8 cellular contexts compared by ENCODE assay signal in genomic region chr3:195951443-195952177, GRCh38. TPM values are rescaled to one million over a fixed set of nuclear protein-coding genes. Genes with fewer than 3 reads are reported as not detected.
DNase-seq lines count a peak whose midpoint lies in the region; ATAC-seq, FAIRE-seq and TF ChIP-seq lines count a peak whose summit lies in the region.
"Not testable (repeated sequence)": the region's sequence is repeated elsewhere in the genome, so short reads cannot be mapped to it uniquely, and the experiment has no call there.

No MANE protein-coding gene starts in this region.

- CTCF ChIA-PET in CD8-positive, alpha-beta memory T cell (lab: Charles Lee), result interaction anchor here (1.0 kb wide), 1 partner anchor 43 kb away, joined by 3 read pairs; the partner anchor contains the start of gene TNK2
- CTCF ChIA-PET in K562 (lab: Yijun Ruan, JAX; ENCODE audit: low intra/inter-chr PET ratio), result not testable (repeated sequence)

- H3K9me1 ChIP-seq in K562 (ENCODE audit: control insufficient read depth, insufficient read depth, low read length), result not testable (repeated sequence)

- H3K79me2 ChIP-seq in K562 (ENCODE audit: control insufficient read depth, insufficient read depth, low read length), result peaks cover 22% of the 10 kb centered on the region
- H3K79me2 ChIP-seq in osteoblast (ENCODE audit: insufficient read depth, low read length), result not testable (repeated sequence)

- H4K20me1 ChIP-seq in K562 (replicated peaks; ENCODE audit: control insufficient read depth, insufficient read depth, low read length); osteoblast (ENCODE audit: insufficient read depth, low read length): not testable (repeated sequence)

- not testable (repeated sequence) for TF ChIP-seq POLR2A in K562 (conservative IDR thresholded peaks at IDR 0.05)

- POLR2A ChIA-PET in CD8-positive, alpha-beta memory T cell (lab: Charles Lee); K562 (lab: Yijun Ruan, JAX): not testable (repeated sequence)

- TF ChIP-seq CTCF in K562 (IDR thresholded peaks at IDR 0.05 in 2 of 3, conservative IDR thresholded peaks at IDR 0.05 in 1 of 3; ENCODE audit: insufficient read depth in 2 of 3, low read depth in 1 of 3, low read length in 3 of 3); osteoblast (IDR thresholded peaks at IDR 0.05; ENCODE audit: extremely low read depth, low read depth, low read length): not testable (repeated sequence)

- not testable (repeated sequence) for H3K4me3 ChIP-seq in CD8-positive, alpha-beta memory T cell (ENCODE audit: low read length); K562; osteoblast (ENCODE audit: insufficient read depth, low read length)

- not testable (repeated sequence) for H3K9me3 ChIP-seq in CD8-positive, alpha-beta memory T cell (ENCODE audit: low read length); K562 (replicated peaks; ENCODE audit: control insufficient read depth, insufficient read depth, low read depth, low read length); osteoblast (ENCODE audit: low read depth, low read length)

- not testable (repeated sequence) for DNase-seq in CD8-positive, alpha-beta memory T cell; T-helper 2 cell treated with Interferon-gamma antibody and Interleukin-4, amounts not matched to agents 5 μg/mL and 100 μg/mL, for 36 hours (ENCODE audit: low spot score); activated T-cell treated with anti-CD3 and anti-CD28 coated beads, Interleukin-2, amount 50 U/mL, for 24 hours; K562 (ENCODE audit: extremely low read depth in 1 of 4, low spot score in 3 of 4); stimulated activated naive CD8-positive, alpha-beta T cell treated with anti-CD3 and anti-CD28 coated beads, Interleukin-15, amount 100 ng/mL, for 72 hours
- DNase-seq in mesenteric fat pad (ENCODE audit: low spot score), result peak; percentile 16
- DNase-seq in osteoblast (ENCODE audit: insufficient read length, low spot score, missing footprints), result peak; percentile 45

- FAIRE-seq in K562 (lab: Jason Lieb, UNC), result not testable (repeated sequence)

- BruUV-seq in K562 (replicated peaks; lab: Mats Ljungman, UMichigan), result not testable (repeated sequence)

- not testable (repeated sequence) for H3K27me3 Mint-ChIP-seq in CD8-positive, alpha-beta memory T cell; T-helper 2 cell treated with Interferon-gamma antibody and Interleukin-4, amounts not matched to agents 5 μg/mL and 100 μg/mL, for 36 hours (ENCODE audit: low read depth); activated T-cell treated with anti-CD3 and anti-CD28 coated beads, Interleukin-2, amount 50 U/mL, for 24 hours; activated naive CD4-positive, alpha-beta T cell treated with anti-CD3 and anti-CD28 coated beads, Interleukin-2, amount 50 U/mL, for 24 hours; stimulated activated naive CD8-positive, alpha-beta T cell treated with anti-CD3 and anti-CD28 coated beads, Interleukin-15, amount 100 ng/mL, for 72 hours

- not testable (repeated sequence) for H3K36me3 Mint-ChIP-seq in CD8-positive, alpha-beta memory T cell; activated naive CD4-positive, alpha-beta T cell treated with anti-CD3 and anti-CD28 coated beads, Interleukin-2, amount 50 U/mL, for 24 hours
- H3K36me3 Mint-ChIP-seq in T-helper 2 cell treated with Interferon-gamma antibody and Interleukin-4, amounts not matched to agents 5 μg/mL and 100 μg/mL, for 36 hours (ENCODE audit: low read depth), result peaks cover 18% of the 10 kb centered on the region
- peaks cover 46% of the 10 kb centered on the region for H3K36me3 Mint-ChIP-seq in activated T-cell treated with anti-CD3 and anti-CD28 coated beads, Interleukin-2, amount 50 U/mL, for 24 hours (ENCODE audit: low read depth)

- in situ Hi-C loops in K562 (cut with MboI), result loop anchor here (5.0 kb wide), 1 partner anchor 314 kb away; no protein-coding TSS in a partner anchor

- not testable (repeated sequence) for H3K4me2 ChIP-seq in K562 (ENCODE audit: insufficient read depth, low read length); osteoblast (ENCODE audit: insufficient read depth, low read length)

- intact Hi-C loops in K562 (cut with micrococcal nuclease), result not testable (repeated sequence)

- H3K27me3 ChIP-seq in CD8-positive, alpha-beta memory T cell (ENCODE audit: insufficient read depth, low read length, poor library complexity, severe bottlenecking); K562 (ENCODE audit: control insufficient read depth in 2 of 2, insufficient read depth in 2 of 2, low read length in 2 of 2); osteoblast (ENCODE audit: insufficient read depth, low read length): not testable (repeated sequence)

- not testable (repeated sequence) for H3K9ac ChIP-seq in K562 (ENCODE audit: insufficient read depth in 1 of 2, low read depth in 2 of 2, low read length in 2 of 2)

- H3K4me1 Mint-ChIP-seq in CD8-positive, alpha-beta memory T cell, result peaks cover 11 to 25% (median 21%) of the 10 kb centered on the region in 3 donors
- peaks cover 28% of the 10 kb centered on the region for H3K4me1 Mint-ChIP-seq in T-helper 2 cell treated with Interferon-gamma antibody and Interleukin-4, amounts not matched to agents 5 μg/mL and 100 μg/mL, for 36 hours (ENCODE audit: low read depth)
- H3K4me1 Mint-ChIP-seq in activated T-cell treated with anti-CD3 and anti-CD28 coated beads, Interleukin-2, amount 50 U/mL, for 24 hours (ENCODE audit: low read depth), result peaks cover 43% of the 10 kb centered on the region
- H3K4me1 Mint-ChIP-seq in activated naive CD4-positive, alpha-beta T cell treated with anti-CD3 and anti-CD28 coated beads, Interleukin-2, amount 50 U/mL, for 24 hours, result peaks cover 25% of the 10 kb centered on the region
- H3K4me1 Mint-ChIP-seq in stimulated activated naive CD8-positive, alpha-beta T cell treated with anti-CD3 and anti-CD28 coated beads, Interleukin-15, amount 100 ng/mL, for 72 hours, result peaks cover 39% of the 10 kb centered on the region

- not testable (repeated sequence) for H3K36me3 ChIP-seq in CD8-positive, alpha-beta memory T cell (ENCODE audit: insufficient read depth, low read length); osteoblast (ENCODE audit: insufficient read depth, low read length)
- H3K36me3 ChIP-seq in K562 (ENCODE audit: control insufficient read depth, insufficient read depth, low read length), result peaks cover 26% of the 10 kb centered on the region; the same call in 2 of the 3 replicates

- whole genome bisulfite sequencing in K562 (ENCODE audit: insufficient coverage, low coverage, missing lambda C conversion rate), result 59% methylated on average over 7 of the region's 9 CpGs

- not testable (repeated sequence) for H3K27ac ChIP-seq in CD8-positive, alpha-beta memory T cell (ENCODE audit: low read depth, low read length); K562 (ENCODE audit: extremely low read depth, low read depth, low read length); osteoblast (ENCODE audit: low read depth, low read length)

- not testable (repeated sequence) for ATAC-seq in K562; stimulated activated naive CD8-positive, alpha-beta T cell treated with anti-CD3 and anti-CD28 coated beads, Interleukin-15, amount 100 ng/mL, for 72 hours

- TF ChIP-seq EP300 in K562 (IDR thresholded peaks at IDR 0.05; ENCODE audit: low read length), result not testable (repeated sequence)

- H3K4me3 Mint-ChIP-seq in CD8-positive, alpha-beta memory T cell, result peak overlapping the region in 4 of 7 donors; percentile 16 to 77 (median 66)
- H3K4me3 Mint-ChIP-seq in T-helper 2 cell treated with Interferon-gamma antibody and Interleukin-4, amounts not matched to agents 5 μg/mL and 100 μg/mL, for 36 hours, result peak overlapping the region; percentile 53
- peak overlapping the region; percentile 27 for H3K4me3 Mint-ChIP-seq in activated T-cell treated with anti-CD3 and anti-CD28 coated beads, Interleukin-2, amount 50 U/mL, for 24 hours
- peak overlapping the region; percentile 49 for H3K4me3 Mint-ChIP-seq in activated naive CD4-positive, alpha-beta T cell treated with anti-CD3 and anti-CD28 coated beads, Interleukin-2, amount 50 U/mL, for 24 hours
- H3K4me3 Mint-ChIP-seq in stimulated activated naive CD8-positive, alpha-beta T cell treated with anti-CD3 and anti-CD28 coated beads, Interleukin-15, amount 100 ng/mL, for 72 hours, result peak overlapping the region; percentile 46 to 61

- H3K9me3 Mint-ChIP-seq in CD8-positive, alpha-beta memory T cell; T-helper 2 cell treated with Interferon-gamma antibody and Interleukin-4, amounts not matched to agents 5 μg/mL and 100 μg/mL, for 36 hours; activated T-cell treated with anti-CD3 and anti-CD28 coated beads, Interleukin-2, amount 50 U/mL, for 24 hours; activated naive CD4-positive, alpha-beta T cell treated with anti-CD3 and anti-CD28 coated beads, Interleukin-2, amount 50 U/mL, for 24 hours; stimulated activated naive CD8-positive, alpha-beta T cell treated with anti-CD3 and anti-CD28 coated beads, Interleukin-15, amount 100 ng/mL, for 72 hours: not testable (repeated sequence)

- not testable (repeated sequence) for H3K4me1 ChIP-seq in CD8-positive, alpha-beta memory T cell (ENCODE audit: insufficient read depth, low read length); K562 (replicated peaks in 1 of 2; ENCODE audit: control insufficient read depth in 2 of 2, insufficient read depth in 2 of 2, low read length in 2 of 2); osteoblast (ENCODE audit: insufficient read depth, low read length)

- TF ChIP-seq RAD21 in K562 (CRISPR knock-in tag; conservative IDR thresholded peaks at IDR 0.05 in 1 of 2, IDR thresholded peaks at IDR 0.05 in 1 of 2), result not testable (repeated sequence)

- peak overlapping the region in 1 of 8 donors; percentile 47 for H3K27ac Mint-ChIP-seq in CD8-positive, alpha-beta memory T cell
- not testable (repeated sequence) for H3K27ac Mint-ChIP-seq in T-helper 2 cell treated with Interferon-gamma antibody and Interleukin-4, amounts not matched to agents 5 μg/mL and 100 μg/mL, for 36 hours; activated T-cell treated with anti-CD3 and anti-CD28 coated beads, Interleukin-2, amount 50 U/mL, for 24 hours; activated naive CD4-positive, alpha-beta T cell treated with anti-CD3 and anti-CD28 coated beads, Interleukin-2, amount 50 U/mL, for 24 hours; stimulated activated naive CD8-positive, alpha-beta T cell treated with anti-CD3 and anti-CD28 coated beads, Interleukin-15, amount 100 ng/mL, for 72 hours

- H2AFZ ChIP-seq in K562 (ENCODE audit: low read depth, low read length); osteoblast (ENCODE audit: low read length): not testable (repeated sequence)

RNA-seq across cellular contexts. Expression of gene TNK2, which starts 43.3 kb away (rescaled TPM):
- 10 to 100 TPM; 71.4 to 74.5 TPM for total RNA-seq in CD8-positive, alpha-beta memory T cell
- polyA plus RNA-seq in CD8-positive, alpha-beta memory T cell, result 4.7 TPM
- total RNA-seq in K562 (2011; cell fraction: chromatin; rRNA removed; ENCODE audit: low replicate concordance), result 20.1 and 59.7 TPM in 2 replicates
- 29.2 and 29.7 TPM in 2 replicates for total RNA-seq in K562 (2011; cell fraction: nucleolus; rRNA removed)
- total RNA-seq in K562 (2011; cell fraction: nucleoplasm; rRNA removed), result 20.2 and 23.4 TPM in 2 replicates
- 10.9 and 15.3 TPM in 2 replicates for total RNA-seq in K562 (2014; rRNA removed)
- 2.3 and 2.4 TPM in 2 replicates for total RNA-seq in K562 (2014; rRNA removed; fragmentation: Illumina TruSeq; extraction: Trizol)
- total RNA-seq in K562 (2015; rRNA removed; fragmentation: Illumina TruSeq; extraction: Trizol), result 8.2 TPM in 2 replicates
- total RNA-seq in K562 (2021), result 22.8 and 33.8 TPM in 2 replicates
- polyA plus RNA-seq in K562 (2011; rRNA removed), result 5.3 and 6.4 TPM in 2 replicates
- 5.6 and 14.8 TPM in 2 replicates for polyA plus RNA-seq in K562 (2011; cell fraction: cytosol; rRNA removed)
- 34.5 and 55.3 TPM in 2 replicates for polyA plus RNA-seq in K562 (2011; cell fraction: nucleus; rRNA removed)
- 13.8 and 19.9 TPM in 2 replicates for polyA plus RNA-seq in K562 (2012)
- polyA plus RNA-seq in K562 (2014; fragmentation: Illumina TruSeq; extraction: Trizol), result 6.5 and 13.2 TPM in 2 replicates
- under 1 TPM; 0.03 to 0.14 TPM for polyA plus RNA-seq in K562 (2014; fragmentation: Nextera tagmentation; extraction: Ambion mirVana)
- 17.6 and 18.8 TPM in 2 replicates for polyA plus RNA-seq in K562 (2014; rRNA removed)
- 2.9 and 5.0 TPM in 2 replicates for polyA minus RNA-seq in K562 (2011; rRNA and poly(A)+ RNA removed)
- 10.4 and 17.2 TPM in 2 replicates for polyA minus RNA-seq in K562 (2011; cell fraction: cytosol; rRNA and poly(A)+ RNA removed)
- polyA minus RNA-seq in K562 (2011; cell fraction: nucleus; rRNA and poly(A)+ RNA removed), result 9.0 and 9.8 TPM in 2 replicates
- total RNA-seq in mesenteric fat pad, result 40.5 TPM
- total RNA-seq in osteoblast, result 10.6 and 11.6 TPM in 2 replicates
